In the genomic region with DNA sequence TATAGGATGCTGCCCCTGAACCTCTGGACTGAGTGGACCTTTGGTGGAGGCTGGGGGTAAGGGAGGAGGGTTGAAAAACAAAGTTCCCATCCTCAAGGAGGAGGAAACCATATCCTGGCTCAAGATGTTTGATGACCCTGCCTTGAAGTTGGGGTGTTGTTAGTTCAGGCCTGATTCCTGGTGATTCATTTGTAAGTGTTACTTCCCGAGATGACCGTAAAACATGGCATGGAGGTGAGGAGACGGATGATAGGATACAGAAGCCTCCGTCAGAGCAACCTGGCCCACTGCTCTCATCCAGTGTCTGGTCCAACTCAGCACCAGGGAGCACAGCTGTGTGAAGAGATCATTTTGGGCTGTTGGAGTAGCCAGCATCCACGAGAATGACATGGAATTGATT, we compare ENCODE assay signal across 29 cellular contexts.
"Had no signal": no experiment of that assay in that cellular context is flagged by ENCODE, and none has a peak within 500 bp of the region (broad histone marks: within the 10 kb centered on the region; RNA-seq: fewer than 3 reads in every experiment).

No MANE protein-coding gene starts in this region.

- H3K4me1 ChIP-seq: esophagus muscularis mucosa, foreskin keratinocyte, gastroesophageal sphincter, prostate gland, sigmoid colon, vagina had no signal

- H3K27me3 ChIP-seq: esophagus muscularis mucosa, foreskin keratinocyte, gastroesophageal sphincter, right atrium auricular region, sigmoid colon, thyroid gland, vagina had no signal

- H3K4me3 Mint-ChIP-seq: memory B cell; mesothelial cell of epicardium; naive B cell; natural killer cell treated with Interleukin-12 subunit alpha and Interleukin-12 subunit beta and Interleukin-15 and Interleukin-18, amount 100 ng/mL, for 72 hours; stimulated activated effector memory CD8-positive, alpha-beta T cell treated with anti-CD3 and anti-CD28 coated beads, Interleukin-12 subunit alpha, Interleukin-12 subunit beta, amount 100 ng/mL, for 72 hours had no signal

- H3K27ac ChIP-seq: dorsolateral prefrontal cortex, esophagus muscularis mucosa, foreskin keratinocyte, gastroesophageal sphincter, heart left ventricle, hepatocyte, prostate gland, right atrium auricular region, sigmoid colon, stomach, thyroid gland, vagina had no signal

- H3K27ac Mint-ChIP-seq: memory B cell; mesothelial cell of epicardium; naive B cell; natural killer cell treated with Interleukin-12 subunit alpha and Interleukin-12 subunit beta and Interleukin-15 and Interleukin-18, amount 100 ng/mL, for 72 hours; stimulated activated effector memory CD8-positive, alpha-beta T cell treated with anti-CD3 and anti-CD28 coated beads, Interleukin-12 subunit alpha, Interleukin-12 subunit beta, amount 100 ng/mL, for 72 hours had no signal

- H3K4me1 Mint-ChIP-seq: stimulated activated effector memory CD8-positive, alpha-beta T cell treated with anti-CD3 and anti-CD28 coated beads, Interleukin-12 subunit alpha, Interleukin-12 subunit beta, amount 100 ng/mL, for 72 hours had no signal

- H3K9me3 ChIP-seq: esophagus muscularis mucosa, gastroesophageal sphincter, heart left ventricle, mucosa of descending colon, prostate gland, right atrium auricular region, sigmoid colon, stomach, thyroid gland, vagina had no signal

- H3K79me2 ChIP-seq: hepatocyte had no signal

- DNase-seq: dorsolateral prefrontal cortex; effector CD4-positive, alpha-beta T cell; foreskin keratinocyte; heart left ventricle; mucosa of descending colon; naive B cell; nucleus accumbens; sigmoid colon; stimulated activated CD4-positive, alpha-beta T cell treated with anti-CD3 and anti-CD28 coated beads, Interleukin-2, amount 100 ng/mL, for 24 hours; stimulated activated CD4-positive, alpha-beta T cell treated with anti-CD3 and anti-CD28 coated beads, Interleukin-4, amount 100 ng/mL, for 24 hours; stimulated activated naive CD4-positive, alpha-beta T cell treated with Interleukin-2 at 50 U/mL for 16 hours; stomach; thyroid gland; trophoblast cell had no signal

- ATAC-seq: foreskin keratinocyte; gastroesophageal sphincter; heart left ventricle; left lobe of liver; mucosa of descending colon; natural killer cell treated with Interleukin-12 subunit alpha and Interleukin-12 subunit beta and Interleukin-15 and Interleukin-18, amount 100 ng/mL, for 72 hours; stimulated activated effector memory CD8-positive, alpha-beta T cell treated with anti-CD3 and anti-CD28 coated beads, Interleukin-12 subunit alpha, Interleukin-12 subunit beta, amount 100 ng/mL, for 72 hours had no signal

- FAIRE-seq: colon, endothelial cell of umbilical vein, keratinocyte had no signal

- H3K4me2 ChIP-seq: hepatocyte had no signal

- H3K36me3 ChIP-seq: esophagus muscularis mucosa, gastroesophageal sphincter, heart left ventricle, prostate gland, right atrium auricular region, sigmoid colon, stomach, thyroid gland, vagina had no signal

- H3K4me3 ChIP-seq: dorsolateral prefrontal cortex, esophagus muscularis mucosa, gastroesophageal sphincter, heart left ventricle, hepatocyte, lung, mucosa of descending colon, prostate gland, right atrium auricular region, sigmoid colon, stomach, thyroid gland, vagina had no signal

- H2AFZ ChIP-seq: hepatocyte had no signal

- H3K36me3 Mint-ChIP-seq: memory B cell; mesothelial cell of epicardium; naive B cell; natural killer cell treated with Interleukin-12 subunit alpha and Interleukin-12 subunit beta and Interleukin-15 and Interleukin-18, amount 100 ng/mL, for 72 hours; stimulated activated effector memory CD8-positive, alpha-beta T cell treated with anti-CD3 and anti-CD28 coated beads, Interleukin-12 subunit alpha, Interleukin-12 subunit beta, amount 100 ng/mL, for 72 hours had no signal

- H3K9me3 Mint-ChIP-seq: memory B cell; mesothelial cell of epicardium; natural killer cell treated with Interleukin-12 subunit alpha and Interleukin-12 subunit beta and Interleukin-15 and Interleukin-18, amount 100 ng/mL, for 72 hours; stimulated activated effector memory CD8-positive, alpha-beta T cell treated with anti-CD3 and anti-CD28 coated beads, Interleukin-12 subunit alpha, Interleukin-12 subunit beta, amount 100 ng/mL, for 72 hours had no signal
